In genomic region chr1:11805454-11806306, GRCh38 we compare ENCODE assay signal across 1 cellular context.
TF ChIP-seq lines count a peak whose summit lies in the region.

CLCN6 (plus strand) TSS chr1:11806191; CDS start chr1:11806263, 72 bp downstream.
MTHFR (minus strand) TSS chr1:11805964; CDS start chr1:11803116, 2,848 bp downstream.

TF ChIP-seq in HepG2, 621 proteins besides CTCF, POLR2A, EP300 and RAD21 (continues in another document):
- no peak for TF ChIP-seq NR3C1 (CRISPR knock-in tag; IDR thresholded peaks at IDR 0.05)
- peak; percentile 6; the same call in 1 of the 2 replicates for TF ChIP-seq ZNF362 (CRISPR knock-in tag; IDR thresholded peaks at IDR 0.05; ENCODE audit: borderline replicate concordance)
- TF ChIP-seq DPF2 (CRISPR knock-in tag; IDR thresholded peaks at IDR 0.05; ENCODE audit: borderline replicate concordance, low read depth): 0 out of 2 replicates have a peak, but pooled peaks have one; percentile 38
- TF ChIP-seq MXD4 (CRISPR knock-in tag; IDR thresholded peaks at IDR 0.05): peak; percentile 73
- TF ChIP-seq NFE2L1 (CRISPR knock-in tag; IDR thresholded peaks at IDR 0.05; ENCODE audit: borderline replicate concordance): no peak
- TF ChIP-seq, protein P1, sequence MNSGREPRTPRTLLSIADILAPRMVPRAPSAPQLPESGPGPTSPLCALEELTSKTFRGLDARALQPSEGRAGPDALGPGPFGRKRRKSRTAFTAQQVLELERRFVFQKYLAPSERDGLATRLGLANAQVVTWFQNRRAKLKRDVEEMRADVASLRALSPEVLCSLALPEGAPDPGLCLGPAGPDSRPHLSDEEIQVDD (CRISPR knock-in tag; IDR thresholded peaks at IDR 0.05; ENCODE audit: borderline replicate concordance): peak; percentile 24; the same call in 1 of the 2 replicates
- 0 out of 2 replicates have a peak, but pooled peaks have one; percentile 51 for TF ChIP-seq GTF2F1 (IDR thresholded peaks at IDR 0.05; ENCODE audit: low read length)
- peak; percentile 45; the same call in 1 of the 2 replicates for TF ChIP-seq BCL3 (CRISPR knock-in tag; IDR thresholded peaks at IDR 0.05)
- TF ChIP-seq ZNF264 (CRISPR knock-in tag; IDR thresholded peaks at IDR 0.05): peak; percentile 80
- TF ChIP-seq ZNF569 (CRISPR knock-in tag; IDR thresholded peaks at IDR 0.05; ENCODE audit: borderline replicate concordance): peak; percentile 14; the same call in 1 of the 2 replicates
- TF ChIP-seq PPARG (CRISPR knock-in tag; conservative IDR thresholded peaks at IDR 0.05): 0 out of 2 replicates have a peak, but pooled peaks have one; percentile 8
- TF ChIP-seq ZNF17 (CRISPR knock-in tag; IDR thresholded peaks at IDR 0.05): 0 out of 2 replicates have a peak, but pooled peaks have one; percentile 77
- TF ChIP-seq SAFB2 (CRISPR knock-in tag; IDR thresholded peaks at IDR 0.05; ENCODE audit: borderline replicate concordance, low read depth): 0 out of 2 replicates have a peak, but pooled peaks have one; percentile 22
- peak; percentile 70; the same call in 1 of the 2 replicates for TF ChIP-seq SP5 (CRISPR knock-in tag; IDR thresholded peaks at IDR 0.05; ENCODE audit: borderline replicate concordance, low read depth)
- TF ChIP-seq, protein P2, sequence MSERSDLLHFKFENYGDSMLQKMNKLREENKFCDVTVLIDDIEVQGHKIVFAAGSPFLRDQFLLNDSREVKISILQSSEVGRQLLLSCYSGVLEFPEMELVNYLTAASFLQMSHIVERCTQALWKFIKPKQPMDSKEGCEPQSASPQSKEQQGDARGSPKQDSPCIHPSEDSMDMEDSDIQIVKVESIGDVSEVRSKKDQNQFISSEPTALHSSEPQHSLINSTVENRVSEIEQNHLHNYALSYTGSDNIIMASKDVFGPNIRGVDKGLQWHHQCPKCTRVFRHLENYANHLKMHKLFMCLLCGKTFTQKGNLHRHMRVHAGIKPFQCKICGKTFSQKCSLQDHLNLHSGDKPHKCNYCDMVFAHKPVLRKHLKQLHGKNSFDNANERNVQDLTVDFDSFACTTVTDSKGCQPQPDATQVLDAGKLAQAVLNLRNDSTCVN (CRISPR knock-in tag; IDR thresholded peaks at IDR 0.05; ENCODE audit: borderline replicate concordance): peak; percentile 13; the same call in 1 of the 2 replicates
- peak; percentile 89 for TF ChIP-seq NAIF1 (CRISPR knock-in tag; IDR thresholded peaks at IDR 0.05; ENCODE audit: borderline replicate concordance)
- no peak for TF ChIP-seq RARG (CRISPR knock-in tag; IDR thresholded peaks at IDR 0.05; ENCODE audit: low read depth)
- TF ChIP-seq ZNF142 (CRISPR knock-in tag; IDR thresholded peaks at IDR 0.05): peak; percentile 46; the same call in 1 of the 2 replicates
- TF ChIP-seq ZNF431 (CRISPR knock-in tag; IDR thresholded peaks at IDR 0.05; ENCODE audit: borderline replicate concordance, low read depth): no peak; the same call in 1 of the 2 replicates
- TF ChIP-seq, protein P3, sequence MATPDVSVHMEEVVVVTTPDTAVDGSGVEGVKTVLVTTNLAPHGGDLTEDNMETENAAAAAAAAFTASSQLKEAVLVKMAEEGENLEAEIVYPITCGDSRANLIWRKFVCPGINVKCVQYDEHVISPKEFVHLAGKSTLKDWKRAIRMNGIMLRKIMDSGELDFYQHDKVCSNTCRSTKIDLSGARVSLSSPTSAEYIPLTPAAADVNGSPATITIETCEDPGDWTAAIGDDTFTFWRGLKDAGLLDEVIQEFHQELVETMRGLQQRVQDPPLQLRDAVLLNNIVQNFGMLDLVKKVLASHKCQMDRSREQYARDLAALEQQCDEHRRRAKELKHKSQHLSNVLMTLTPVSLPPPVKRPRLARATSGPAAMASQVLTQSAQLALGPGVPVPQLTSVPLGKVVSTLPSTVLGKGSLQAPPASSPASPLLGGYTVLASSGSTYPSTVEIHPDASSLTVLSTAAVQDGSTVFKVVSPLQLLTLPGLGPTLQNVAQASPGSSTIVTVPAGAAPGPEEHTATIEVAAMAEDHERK (CRISPR knock-in tag; IDR thresholded peaks at IDR 0.05; ENCODE audit: low read depth): peak; percentile 49; the same call in 1 of the 2 replicates
- no peak for TF ChIP-seq ZNF761 (CRISPR knock-in tag; conservative IDR thresholded peaks at IDR 0.05)
- TF ChIP-seq U2AF1 (optimal IDR thresholded peaks at IDR 0.05; ENCODE audit: low read depth, low read length): peak; percentile 62
- no peak for TF ChIP-seq ESRRA (CRISPR knock-in tag; IDR thresholded peaks at IDR 0.05; ENCODE audit: low read depth)
- peak; percentile 80 for TF ChIP-seq HOXA9 (CRISPR knock-in tag; IDR thresholded peaks at IDR 0.05; ENCODE audit: borderline replicate concordance)
- peak; percentile 77; the same call in 1 of the 2 replicates for TF ChIP-seq ZSCAN25 (CRISPR knock-in tag; IDR thresholded peaks at IDR 0.05)
- 0 out of 2 replicates have a peak, but pooled peaks have one; percentile 61 for TF ChIP-seq ZNF773 (CRISPR knock-in tag; IDR thresholded peaks at IDR 0.05; ENCODE audit: borderline replicate concordance)
- TF ChIP-seq BHLHE40 (IDR thresholded peaks at IDR 0.05; ENCODE audit: low read length): peak; percentile 99
- no peak for TF ChIP-seq NONO (IDR thresholded peaks at IDR 0.05)
- peak; percentile 98 for TF ChIP-seq NONO (CRISPR knock-in tag; conservative IDR thresholded peaks at IDR 0.05)
- TF ChIP-seq POLR2AphosphoS2 (IDR thresholded peaks at IDR 0.05; ENCODE audit: low read depth, low read length): no peak
- TF ChIP-seq, protein P4, sequence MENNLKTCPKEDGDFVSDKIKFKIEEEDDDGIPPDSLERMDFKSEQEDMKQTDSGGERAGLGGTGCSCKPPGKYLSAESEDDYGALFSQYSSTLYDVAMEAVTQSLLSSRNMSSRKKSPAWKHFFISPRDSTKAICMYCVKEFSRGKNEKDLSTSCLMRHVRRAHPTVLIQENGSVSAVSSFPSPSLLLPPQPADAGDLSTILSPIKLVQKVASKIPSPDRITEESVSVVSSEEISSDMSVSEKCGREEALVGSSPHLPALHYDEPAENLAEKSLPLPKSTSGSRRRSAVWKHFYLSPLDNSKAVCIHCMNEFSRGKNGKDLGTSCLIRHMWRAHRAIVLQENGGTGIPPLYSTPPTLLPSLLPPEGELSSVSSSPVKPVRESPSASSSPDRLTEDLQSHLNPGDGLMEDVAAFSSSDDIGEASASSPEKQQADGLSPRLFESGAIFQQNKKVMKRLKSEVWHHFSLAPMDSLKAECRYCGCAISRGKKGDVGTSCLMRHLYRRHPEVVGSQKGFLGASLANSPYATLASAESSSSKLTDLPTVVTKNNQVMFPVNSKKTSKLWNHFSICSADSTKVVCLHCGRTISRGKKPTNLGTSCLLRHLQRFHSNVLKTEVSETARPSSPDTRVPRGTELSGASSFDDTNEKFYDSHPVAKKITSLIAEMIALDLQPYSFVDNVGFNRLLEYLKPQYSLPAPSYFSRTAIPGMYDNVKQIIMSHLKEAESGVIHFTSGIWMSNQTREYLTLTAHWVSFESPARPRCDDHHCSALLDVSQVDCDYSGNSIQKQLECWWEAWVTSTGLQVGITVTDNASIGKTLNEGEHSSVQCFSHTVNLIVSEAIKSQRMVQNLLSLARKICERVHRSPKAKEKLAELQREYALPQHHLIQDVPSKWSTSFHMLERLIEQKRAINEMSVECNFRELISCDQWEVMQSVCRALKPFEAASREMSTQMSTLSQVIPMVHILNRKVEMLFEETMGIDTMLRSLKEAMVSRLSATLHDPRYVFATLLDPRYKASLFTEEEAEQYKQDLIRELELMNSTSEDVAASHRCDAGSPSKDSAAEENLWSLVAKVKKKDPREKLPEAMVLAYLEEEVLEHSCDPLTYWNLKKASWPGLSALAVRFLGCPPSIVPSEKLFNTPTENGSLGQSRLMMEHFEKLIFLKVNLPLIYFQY (CRISPR knock-in tag; IDR thresholded peaks at IDR 0.05; ENCODE audit: borderline replicate concordance): peak; percentile 46; the same call in 1 of the 2 replicates
- peak; percentile 28 for TF ChIP-seq CBX1 (IDR thresholded peaks at IDR 0.05; ENCODE audit: low read depth)
- peak; percentile 80; the same call in 1 of the 2 replicates for TF ChIP-seq STAT6 (CRISPR knock-in tag; IDR thresholded peaks at IDR 0.05; ENCODE audit: borderline replicate concordance)
- TF ChIP-seq ZNF331 (CRISPR knock-in tag; IDR thresholded peaks at IDR 0.05): peak; percentile 56; the same call in 1 of the 2 replicates
- TF ChIP-seq NRL (CRISPR knock-in tag; IDR thresholded peaks at IDR 0.05; ENCODE audit: borderline replicate concordance): peak; percentile 87
- peak; percentile 66; the same call in 1 of the 2 replicates for TF ChIP-seq BORCS8-MEF2B (CRISPR knock-in tag; IDR thresholded peaks at IDR 0.05)
- TF ChIP-seq IRF2 (CRISPR knock-in tag; IDR thresholded peaks at IDR 0.05): peak; percentile 44; the same call in 1 of the 2 replicates
- TF ChIP-seq, protein P5, sequence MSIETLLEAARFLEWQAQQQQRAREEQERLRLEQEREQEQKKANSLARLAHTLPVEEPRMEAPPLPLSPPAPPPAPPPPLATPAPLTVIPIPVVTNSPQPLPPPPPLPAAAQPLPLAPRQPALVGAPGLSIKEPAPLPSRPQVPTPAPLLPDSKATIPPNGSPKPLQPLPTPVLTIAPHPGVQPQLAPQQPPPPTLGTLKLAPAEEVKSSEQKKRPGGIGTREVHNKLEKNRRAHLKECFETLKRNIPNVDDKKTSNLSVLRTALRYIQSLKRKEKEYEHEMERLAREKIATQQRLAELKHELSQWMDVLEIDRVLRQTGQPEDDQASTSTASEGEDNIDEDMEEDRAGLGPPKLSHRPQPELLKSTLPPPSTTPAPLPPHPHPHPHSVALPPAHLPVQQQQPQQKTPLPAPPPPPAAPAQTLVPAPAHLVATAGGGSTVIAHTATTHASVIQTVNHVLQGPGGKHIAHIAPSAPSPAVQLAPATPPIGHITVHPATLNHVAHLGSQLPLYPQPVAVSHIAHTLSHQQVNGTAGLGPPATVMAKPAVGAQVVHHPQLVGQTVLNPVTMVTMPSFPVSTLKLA (IDR thresholded peaks at IDR 0.05): peak; percentile 97
